In genomic region chr16:20459227-20459626, GRCh38 we compare ENCODE assay signal across 20 cellular contexts. TPM values are rescaled to one million over a fixed set of nuclear protein-coding genes. Genes with fewer than 3 reads are reported as not detected.
"Had no signal": no experiment of that assay in that cellular context is flagged by ENCODE, and none has a peak within 500 bp of the region (broad histone marks: within the 10 kb centered on the region; RNA-seq: fewer than 3 reads in every experiment).

No MANE protein-coding gene starts in this region.

RNA-seq across cellular contexts. Expression of gene ACSM2A, which starts 7.9 kb away (rescaled TPM):
- total RNA-seq: activated naive CD4-positive, alpha-beta T cell treated with anti-CD3 and anti-CD28 coated beads for 36 hours; activated naive CD4-positive, alpha-beta T cell treated with anti-CD3 and anti-CD28 coated beads, Interleukin-2, amount 50 U/mL, for 72 hours; activated naive CD8-positive, alpha-beta T cell treated with anti-CD3 and anti-CD28 coated beads for 36 hours; activated naive CD8-positive, alpha-beta T cell treated with anti-CD3 and anti-CD28 coated beads, Interleukin-2, amount 10 ng/mL, durations not matched to agents 7 days and 5 days; activated T-helper 1 cell treated with anti-CD3 and anti-CD28 coated beads, Interleukin-12 subunit alpha, Interleukin-12 subunit beta, Interleukin-2, Interleukin-4 antibody, amounts not matched to agents 30 ng/mL and 10 ng/mL and 1 ng/mL, durations not matched to agents 14 hours and 24 hours and 36 hours; activated T-helper 17 cell treated with anti-CD3 and anti-CD28 coated beads, Interleukin-2, amount 50 U/mL, for 72 hours; aorta; ascending aorta; body of pancreas; breast epithelium; bronchial epithelial cell; cardiac muscle cell; cardiac septum; cerebellum; chondrocyte had no signal
- polyA plus RNA-seq: aorta, cardiac muscle cell had no signal

RNA-seq across cellular contexts. Expression of gene ACSM5, which starts 49.9 kb away (rescaled TPM):
- total RNA-seq: activated naive CD4-positive, alpha-beta T cell treated with anti-CD3 and anti-CD28 coated beads for 36 hours; activated naive CD4-positive, alpha-beta T cell treated with anti-CD3 and anti-CD28 coated beads, Interleukin-2, amount 50 U/mL, for 72 hours; activated naive CD8-positive, alpha-beta T cell treated with anti-CD3 and anti-CD28 coated beads for 36 hours; activated naive CD8-positive, alpha-beta T cell treated with anti-CD3 and anti-CD28 coated beads, Interleukin-2, amount 10 ng/mL, durations not matched to agents 7 days and 5 days; activated T-cell treated with anti-CD3 and anti-CD28 coated beads, Interleukin-2, amount 50 U/mL, for 4 hours; activated T-cell treated with anti-CD3 and anti-CD28 coated beads, Interleukin-2, amount 50 U/mL, for 72 hours; activated T-helper 1 cell treated with anti-CD3 and anti-CD28 coated beads, Interleukin-12 subunit alpha, Interleukin-12 subunit beta, Interleukin-2, Interleukin-4 antibody, amounts not matched to agents 30 ng/mL and 10 ng/mL and 1 ng/mL, durations not matched to agents 14 hours and 24 hours and 36 hours; activated T-helper 17 cell treated with anti-CD3 and anti-CD28 coated beads, Interleukin-2, amount 50 U/mL, for 72 hours; activated T-helper 2 cell treated with anti-CD3 and anti-CD28 coated beads, Interferon-gamma antibody, Interleukin-2, Interleukin-4, amounts not matched to agents 10 μg/mL and 5 μg/mL and 100 μg/mL, durations not matched to agents 14 hours and 24 hours and 36 hours; ascending aorta; astrocyte; bronchial epithelial cell; cardiac muscle cell had no signal

RNA-seq across cellular contexts. Expression of gene PDILT, which starts 54.7 kb away (rescaled TPM):
- total RNA-seq: activated naive CD4-positive, alpha-beta T cell treated with anti-CD3 and anti-CD28 coated beads for 36 hours; activated naive CD4-positive, alpha-beta T cell treated with anti-CD3 and anti-CD28 coated beads, Interleukin-2, amount 50 U/mL, for 72 hours; activated naive CD8-positive, alpha-beta T cell treated with anti-CD3 and anti-CD28 coated beads for 36 hours; activated naive CD8-positive, alpha-beta T cell treated with anti-CD3 and anti-CD28 coated beads, Interleukin-2, amount 10 ng/mL, durations not matched to agents 7 days and 5 days; activated T-cell treated with anti-CD3 and anti-CD28 coated beads, Interleukin-2, amount 50 U/mL, for 4 hours; activated T-cell treated with anti-CD3 and anti-CD28 coated beads, Interleukin-2, amount 50 U/mL, for 72 hours; activated T-helper 1 cell treated with anti-CD3 and anti-CD28 coated beads, Interleukin-12 subunit alpha, Interleukin-12 subunit beta, Interleukin-2, Interleukin-4 antibody, amounts not matched to agents 30 ng/mL and 10 ng/mL and 1 ng/mL, durations not matched to agents 14 hours and 24 hours and 36 hours; activated T-helper 17 cell treated with anti-CD3 and anti-CD28 coated beads, Interleukin-2, amount 50 U/mL, for 72 hours; adrenal gland; aorta; ascending aorta; astrocyte; body of pancreas; breast epithelium; bronchial epithelial cell; cardiac muscle cell; cardiac septum; cerebellum; chondrocyte had no signal
- polyA plus RNA-seq: adrenal gland, aorta, cardiac muscle cell had no signal
